In the genomic region with DNA sequence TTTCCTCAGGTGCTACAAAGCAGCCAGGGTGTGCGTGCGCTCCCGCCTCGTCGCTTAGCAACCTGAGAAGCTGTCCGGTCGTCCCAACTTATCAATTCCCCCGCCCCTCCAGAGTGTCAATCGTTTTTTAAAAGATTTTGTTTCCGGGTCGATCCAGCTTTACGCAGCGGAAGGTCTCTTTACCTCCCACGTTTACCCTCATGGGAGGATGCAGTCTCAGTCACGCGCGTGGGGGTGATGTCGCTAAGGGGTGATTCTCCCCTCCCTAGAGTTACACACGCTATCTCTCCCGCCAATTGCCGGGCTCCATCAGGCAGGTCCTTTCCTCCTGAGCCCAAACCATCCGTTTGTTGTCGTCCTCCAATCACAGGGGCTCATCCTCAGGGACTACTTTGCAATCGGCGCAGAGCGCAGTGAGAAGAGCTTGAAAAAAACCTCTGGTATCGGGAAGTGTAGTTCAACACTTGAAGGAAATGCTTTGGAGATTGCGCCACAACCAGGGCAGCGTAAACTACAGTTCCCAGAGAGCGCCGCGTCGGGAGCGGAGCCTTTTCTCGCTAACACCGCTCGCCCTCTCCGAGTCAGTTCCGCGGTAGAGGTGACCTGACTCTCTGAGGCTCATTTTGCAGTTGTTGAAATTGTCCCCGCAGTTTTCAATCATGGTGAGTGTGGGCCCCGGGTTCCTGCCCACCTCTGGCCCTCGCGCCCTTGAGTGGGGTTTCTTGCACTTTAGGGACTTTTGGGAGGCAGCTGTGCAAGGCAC, we compare ENCODE assay signal across 1 cellular context.
TF ChIP-seq lines count a peak whose summit lies in the region.

A gene (plus strand): TSS at position 579 of the 763 bp plus-strand sequence. CDS start 81 bp downstream, at position 660.
A gene with protein sequence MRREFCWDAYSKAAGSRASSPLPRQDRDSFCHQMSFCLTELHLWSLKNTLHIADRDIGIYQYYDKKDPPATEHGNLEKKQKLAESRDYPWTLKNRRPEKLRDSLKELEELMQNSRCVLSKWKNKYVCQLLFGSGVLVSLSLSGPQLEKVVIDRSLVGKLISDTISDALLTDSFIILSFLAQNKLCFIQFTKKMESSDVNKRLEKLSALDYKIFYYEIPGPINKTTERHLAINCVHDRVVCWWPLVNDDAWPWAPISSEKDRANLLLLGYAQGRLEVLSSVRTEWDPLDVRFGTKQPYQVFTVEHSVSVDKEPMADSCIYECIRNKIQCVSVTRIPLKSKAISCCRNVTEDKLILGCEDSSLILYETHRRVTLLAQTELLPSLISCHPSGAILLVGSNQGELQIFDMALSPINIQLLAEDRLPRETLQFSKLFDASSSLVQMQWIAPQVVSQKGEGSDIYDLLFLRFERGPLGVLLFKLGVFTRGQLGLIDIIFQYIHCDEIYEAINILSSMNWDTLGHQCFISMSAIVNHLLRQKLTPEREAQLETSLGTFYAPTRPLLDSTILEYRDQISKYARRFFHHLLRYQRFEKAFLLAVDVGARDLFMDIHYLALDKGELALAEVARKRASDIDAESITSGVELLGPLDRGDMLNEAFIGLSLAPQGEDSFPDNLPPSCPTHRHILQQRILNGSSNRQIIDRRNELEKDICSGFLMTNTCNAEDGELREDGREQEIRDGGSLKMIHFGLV (minus strand): TSS at position 93 of the 763 bp plus-strand sequence. CDS start 206 bp downstream, outside the sequence.

TF ChIP-seq in SK-N-SH, 30 proteins besides CTCF, POLR2A, EP300 and RAD21 (continued from another document):
- peak; percentile 68; the same call in 1 of the 2 replicates for TF ChIP-seq SIN3A (IDR thresholded peaks at IDR 0.05; ENCODE audit: borderline replicate concordance, low read depth, low read length)
- TF ChIP-seq TEAD4 (IDR thresholded peaks at IDR 0.05; ENCODE audit: borderline replicate concordance, insufficient read depth), result no peak
- TF ChIP-seq RFX5 (IDR thresholded peaks at IDR 0.05; ENCODE audit: low read length), result 0 out of 2 replicates have a peak, but pooled peaks have one; percentile 58
- TF ChIP-seq, protein P1, sequence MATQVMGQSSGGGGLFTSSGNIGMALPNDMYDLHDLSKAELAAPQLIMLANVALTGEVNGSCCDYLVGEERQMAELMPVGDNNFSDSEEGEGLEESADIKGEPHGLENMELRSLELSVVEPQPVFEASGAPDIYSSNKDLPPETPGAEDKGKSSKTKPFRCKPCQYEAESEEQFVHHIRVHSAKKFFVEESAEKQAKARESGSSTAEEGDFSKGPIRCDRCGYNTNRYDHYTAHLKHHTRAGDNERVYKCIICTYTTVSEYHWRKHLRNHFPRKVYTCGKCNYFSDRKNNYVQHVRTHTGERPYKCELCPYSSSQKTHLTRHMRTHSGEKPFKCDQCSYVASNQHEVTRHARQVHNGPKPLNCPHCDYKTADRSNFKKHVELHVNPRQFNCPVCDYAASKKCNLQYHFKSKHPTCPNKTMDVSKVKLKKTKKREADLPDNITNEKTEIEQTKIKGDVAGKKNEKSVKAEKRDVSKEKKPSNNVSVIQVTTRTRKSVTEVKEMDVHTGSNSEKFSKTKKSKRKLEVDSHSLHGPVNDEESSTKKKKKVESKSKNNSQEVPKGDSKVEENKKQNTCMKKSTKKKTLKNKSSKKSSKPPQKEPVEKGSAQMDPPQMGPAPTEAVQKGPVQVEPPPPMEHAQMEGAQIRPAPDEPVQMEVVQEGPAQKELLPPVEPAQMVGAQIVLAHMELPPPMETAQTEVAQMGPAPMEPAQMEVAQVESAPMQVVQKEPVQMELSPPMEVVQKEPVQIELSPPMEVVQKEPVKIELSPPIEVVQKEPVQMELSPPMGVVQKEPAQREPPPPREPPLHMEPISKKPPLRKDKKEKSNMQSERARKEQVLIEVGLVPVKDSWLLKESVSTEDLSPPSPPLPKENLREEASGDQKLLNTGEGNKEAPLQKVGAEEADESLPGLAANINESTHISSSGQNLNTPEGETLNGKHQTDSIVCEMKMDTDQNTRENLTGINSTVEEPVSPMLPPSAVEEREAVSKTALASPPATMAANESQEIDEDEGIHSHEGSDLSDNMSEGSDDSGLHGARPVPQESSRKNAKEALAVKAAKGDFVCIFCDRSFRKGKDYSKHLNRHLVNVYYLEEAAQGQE (IDR thresholded peaks at IDR 0.05; ENCODE audit: low read depth, low read length), result no peak
- TF ChIP-seq FOXJ3 (CRISPR knock-in tag; IDR thresholded peaks at IDR 0.05), result no peak; the same call in 1 of the 2 replicates
- peak; percentile 34 for TF ChIP-seq RCOR1 (IDR thresholded peaks at IDR 0.05; ENCODE audit: low read length)
- peak; percentile 97 for TF ChIP-seq CHD2 (IDR thresholded peaks at IDR 0.05; ENCODE audit: low read length, partially characterized antibody)
- peak; percentile 82 for TF ChIP-seq GABPA (IDR thresholded peaks at IDR 0.05; ENCODE audit: low read depth)
- peak; percentile 51; the same call in 1 of the 2 replicates for TF ChIP-seq YY1 (IDR thresholded peaks at IDR 0.05; ENCODE audit: low read depth)
- TF ChIP-seq GATA2 (CRISPR knock-in tag; IDR thresholded peaks at IDR 0.05), result no peak
- TF ChIP-seq, protein P2, sequence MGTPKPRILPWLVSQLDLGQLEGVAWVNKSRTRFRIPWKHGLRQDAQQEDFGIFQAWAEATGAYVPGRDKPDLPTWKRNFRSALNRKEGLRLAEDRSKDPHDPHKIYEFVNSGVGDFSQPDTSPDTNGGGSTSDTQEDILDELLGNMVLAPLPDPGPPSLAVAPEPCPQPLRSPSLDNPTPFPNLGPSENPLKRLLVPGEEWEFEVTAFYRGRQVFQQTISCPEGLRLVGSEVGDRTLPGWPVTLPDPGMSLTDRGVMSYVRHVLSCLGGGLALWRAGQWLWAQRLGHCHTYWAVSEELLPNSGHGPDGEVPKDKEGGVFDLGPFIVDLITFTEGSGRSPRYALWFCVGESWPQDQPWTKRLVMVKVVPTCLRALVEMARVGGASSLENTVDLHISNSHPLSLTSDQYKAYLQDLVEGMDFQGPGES (IDR thresholded peaks at IDR 0.05; ENCODE audit: low read depth, low read length), result peak; percentile 35; the same call in 1 of the 2 replicates
- TF ChIP-seq POLR2AphosphoS5 (IDR thresholded peaks at IDR 0.05; ENCODE audit: low read depth, low read length), result peak; percentile 86
- no peak for TF ChIP-seq SMC3 (IDR thresholded peaks at IDR 0.05; ENCODE audit: low read depth, low read length)
- TF ChIP-seq, protein P3, sequence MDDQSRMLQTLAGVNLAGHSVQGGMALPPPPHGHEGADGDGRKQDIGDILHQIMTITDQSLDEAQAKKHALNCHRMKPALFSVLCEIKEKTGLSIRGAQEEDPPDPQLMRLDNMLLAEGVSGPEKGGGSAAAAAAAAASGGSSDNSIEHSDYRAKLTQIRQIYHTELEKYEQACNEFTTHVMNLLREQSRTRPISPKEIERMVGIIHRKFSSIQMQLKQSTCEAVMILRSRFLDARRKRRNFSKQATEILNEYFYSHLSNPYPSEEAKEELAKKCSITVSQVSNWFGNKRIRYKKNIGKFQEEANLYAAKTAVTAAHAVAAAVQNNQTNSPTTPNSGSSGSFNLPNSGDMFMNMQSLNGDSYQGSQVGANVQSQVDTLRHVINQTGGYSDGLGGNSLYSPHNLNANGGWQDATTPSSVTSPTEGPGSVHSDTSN (IDR thresholded peaks at IDR 0.05), result peak; percentile 81
- TF ChIP-seq, protein P4, sequence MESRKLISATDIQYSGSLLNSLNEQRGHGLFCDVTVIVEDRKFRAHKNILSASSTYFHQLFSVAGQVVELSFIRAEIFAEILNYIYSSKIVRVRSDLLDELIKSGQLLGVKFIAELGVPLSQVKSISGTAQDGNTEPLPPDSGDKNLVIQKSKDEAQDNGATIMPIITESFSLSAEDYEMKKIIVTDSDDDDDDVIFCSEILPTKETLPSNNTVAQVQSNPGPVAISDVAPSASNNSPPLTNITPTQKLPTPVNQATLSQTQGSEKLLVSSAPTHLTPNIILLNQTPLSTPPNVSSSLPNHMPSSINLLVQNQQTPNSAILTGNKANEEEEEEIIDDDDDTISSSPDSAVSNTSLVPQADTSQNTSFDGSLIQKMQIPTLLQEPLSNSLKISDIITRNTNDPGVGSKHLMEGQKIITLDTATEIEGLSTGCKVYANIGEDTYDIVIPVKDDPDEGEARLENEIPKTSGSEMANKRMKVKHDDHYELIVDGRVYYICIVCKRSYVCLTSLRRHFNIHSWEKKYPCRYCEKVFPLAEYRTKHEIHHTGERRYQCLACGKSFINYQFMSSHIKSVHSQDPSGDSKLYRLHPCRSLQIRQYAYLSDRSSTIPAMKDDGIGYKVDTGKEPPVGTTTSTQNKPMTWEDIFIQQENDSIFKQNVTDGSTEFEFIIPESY (IDR thresholded peaks at IDR 0.05; ENCODE audit: borderline replicate concordance, low read depth), result 0 out of 2 replicates have a peak, but pooled peaks have one; percentile 35
- TF ChIP-seq NFIC (IDR thresholded peaks at IDR 0.05; ENCODE audit: borderline replicate concordance), result no peak; the same call in 1 of the 2 replicates
